ENCODE assay signal across 23 cellular contexts in genomic region chr9:131226226-131226625, GRCh38.
"Had no signal": no experiment of that assay in that cellular context is flagged by ENCODE, and none has a peak within 500 bp of the region (broad histone marks: within the 10 kb centered on the region; RNA-seq: fewer than 3 reads in every experiment).

No MANE protein-coding gene starts in this region.

- ATAC-seq: activated CD4-positive, alpha-beta T cell treated with anti-CD3 and anti-CD28 coated beads for 36 hours; activated T-cell treated with anti-CD3 and anti-CD28 coated beads, Interleukin-2, amount 50 U/mL, for 72 hours; body of pancreas; esophagus mucosa; mucosa of descending colon; stimulated activated effector memory CD8-positive, alpha-beta T cell treated with anti-CD3 and anti-CD28 coated beads, Interleukin-12 subunit alpha, Interleukin-12 subunit beta, amount 100 ng/mL, for 72 hours; stimulated activated naive CD8-positive, alpha-beta T cell treated with anti-CD3 and anti-CD28 coated beads, Interleukin-15, amount 100 ng/mL, for 72 hours had no signal

- DNase-seq: activated B cell treated with CpG ODN at 0.5 μM for 24 hours; activated CD4-positive, alpha-beta memory T cell treated with anti-CD3 and anti-CD28 coated beads for 36 hours; activated CD4-positive, alpha-beta T cell treated with anti-CD3 and anti-CD28 coated beads for 36 hours; activated effector memory CD4-positive, alpha-beta T cell treated with Interleukin-2 at 50 U/mL for 16 hours; activated naive CD4-positive, alpha-beta T cell treated with anti-CD3 and anti-CD28 coated beads, Interleukin-2, amount 10 ng/mL, durations not matched to agents 7 days and 5 days; activated T-cell treated with anti-CD3 and anti-CD28 coated beads, Interleukin-2, amount 50 U/mL, for 72 hours; anterior cingulate cortex; body of pancreas; caudate nucleus; effector memory CD4-positive, alpha-beta T cell; glutamatergic neuron; hippocampal formation; mucosa of descending colon; posterior cingulate gyrus; right lobe of liver; small intestine; stimulated activated CD4-positive, alpha-beta T cell treated with anti-CD3 and anti-CD28 coated beads, Interleukin-2, amount 100 ng/mL, for 24 hours; stimulated activated naive CD8-positive, alpha-beta T cell treated with anti-CD3 and anti-CD28 coated beads, Interleukin-15, amount 100 ng/mL, for 72 hours; tibial artery had no signal

- H3K4me3 ChIP-seq: body of pancreas, mucosa of descending colon, right lobe of liver, tibial artery had no signal

- H3K9me3 ChIP-seq: body of pancreas, mucosa of descending colon, right lobe of liver, tibial artery had no signal

- FAIRE-seq: frontal cortex, small intestine, TTC549 had no signal

- H3K4me1 ChIP-seq: body of pancreas, tibial artery had no signal

- H3K27me3 ChIP-seq: body of pancreas, right lobe of liver, tibial artery had no signal

- H3K27ac ChIP-seq: body of pancreas, right lobe of liver, tibial artery had no signal
